In the genomic region with DNA sequence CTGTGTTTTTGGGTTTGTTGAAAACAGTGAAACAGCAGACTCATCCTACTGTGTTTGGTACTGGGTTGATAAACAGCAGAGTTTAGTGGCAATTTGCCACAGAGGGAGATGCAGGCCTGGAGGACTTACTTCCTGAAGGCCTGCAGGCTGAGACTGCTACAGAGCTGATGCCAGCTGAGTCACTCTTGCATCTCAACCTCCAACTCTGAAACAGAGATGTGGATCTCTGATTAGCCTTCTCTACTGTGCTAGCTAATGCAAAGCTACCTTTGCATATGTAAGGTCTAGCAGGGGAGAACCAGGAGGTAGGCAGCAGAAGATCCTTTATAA, we compare ENCODE assay signal across 8 cellular contexts. TPM values are rescaled to one million over a fixed set of nuclear protein-coding genes. Genes with fewer than 3 reads are reported as not detected.
DNase-seq lines count a peak whose midpoint lies in the region; ATAC-seq and TF ChIP-seq lines count a peak whose summit lies in the region.

No MANE protein-coding gene starts in this region.

- peaks cover 5% of the 10 kb centered on the region for H3K36me3 Mint-ChIP-seq in T-helper 17 cell (ENCODE audit: low read depth)
- no peaks in the 10 kb centered on the region for H3K36me3 Mint-ChIP-seq in osteocyte (ENCODE audit: unreplicated experiment)
- H3K36me3 Mint-ChIP-seq in stimulated activated memory B cell treated with anti-CD40 and anti-IgM and Interleukin-4, amounts not matched to agents 10 μg/mL and 1 μg/mL and 100 μg/mL, for 72 hours = peaks cover 7% of the 10 kb centered on the region

- peak; percentile 52 for DNase-seq in Ammon's horn (ENCODE audit: low spot score)
- peak; percentile 91 for DNase-seq in HCEC 1CT
- no peak for DNase-seq in T-helper 17 cell
- DNase-seq in germinal center (ENCODE audit: low spot score) = peak; percentile 48
- no peak for DNase-seq in stimulated activated naive CD8-positive, alpha-beta T cell treated with anti-CD3 and anti-CD28 coated beads, Interleukin-15, amount 100 ng/mL, for 72 hours
- DNase-seq in osteocyte (ENCODE audit: extremely low spot score, unreplicated experiment) = no peak

- no peaks in the 10 kb centered on the region for H3K9me3 ChIP-seq in T-helper 17 cell (ENCODE audit: control insufficient read depth, low read length, poor library complexity, severe bottlenecking)

- ATAC-seq in T-helper 17 cell = peak; percentile 56
- ATAC-seq in stimulated activated naive CD8-positive, alpha-beta T cell treated with anti-CD3 and anti-CD28 coated beads, Interleukin-15, amount 100 ng/mL, for 72 hours = peak; percentile 63
- ATAC-seq in stimulated activated memory B cell treated with anti-CD40 and anti-IgM and Interleukin-4, amounts not matched to agents 10 μg/mL and 1 μg/mL and 100 μg/mL, for 72 hours = no peak
- no peak for ATAC-seq in GM21737 (IDR thresholded peaks at IDR 0.05; ENCODE audit: unreplicated experiment)

- H3K9me3 Mint-ChIP-seq in stimulated activated naive CD8-positive, alpha-beta T cell treated with anti-CD3 and anti-CD28 coated beads, Interleukin-15, amount 100 ng/mL, for 72 hours = no peaks in the 10 kb centered on the region
- no peaks in the 10 kb centered on the region for H3K9me3 Mint-ChIP-seq in osteocyte (ENCODE audit: unreplicated experiment)
- no peaks in the 10 kb centered on the region for H3K9me3 Mint-ChIP-seq in stimulated activated memory B cell treated with anti-CD40 and anti-IgM and Interleukin-4, amounts not matched to agents 10 μg/mL and 1 μg/mL and 100 μg/mL, for 72 hours

- peaks cover under 1% of the 10 kb centered on the region for H3K4me1 Mint-ChIP-seq in T-helper 17 cell
- no peaks in the 10 kb centered on the region for H3K4me1 Mint-ChIP-seq in stimulated activated naive CD8-positive, alpha-beta T cell treated with anti-CD3 and anti-CD28 coated beads, Interleukin-15, amount 100 ng/mL, for 72 hours
- H3K4me1 Mint-ChIP-seq in osteocyte (ENCODE audit: unreplicated experiment) = no peaks in the 10 kb centered on the region
- peaks cover 2% of the 10 kb centered on the region for H3K4me1 Mint-ChIP-seq in stimulated activated memory B cell treated with anti-CD40 and anti-IgM and Interleukin-4, amounts not matched to agents 10 μg/mL and 1 μg/mL and 100 μg/mL, for 72 hours

- H3K27me3 Mint-ChIP-seq in T-helper 17 cell (no peaks in the 10 kb centered on the region), osteocyte (ENCODE audit: unreplicated experiment) (no peaks in the 10 kb centered on the region)
- no peaks in the 10 kb centered on the region for H3K27me3 Mint-ChIP-seq in stimulated activated naive CD8-positive, alpha-beta T cell treated with anti-CD3 and anti-CD28 coated beads, Interleukin-15, amount 100 ng/mL, for 72 hours
- H3K27me3 Mint-ChIP-seq in stimulated activated memory B cell treated with anti-CD40 and anti-IgM and Interleukin-4, amounts not matched to agents 10 μg/mL and 1 μg/mL and 100 μg/mL, for 72 hours = no peaks in the 10 kb centered on the region

- H3K27ac Mint-ChIP-seq in T-helper 17 cell (no peak overlapping the region), osteocyte (ENCODE audit: unreplicated experiment) (no peak overlapping the region)
- H3K27ac Mint-ChIP-seq in stimulated activated naive CD8-positive, alpha-beta T cell treated with anti-CD3 and anti-CD28 coated beads, Interleukin-15, amount 100 ng/mL, for 72 hours = no peak overlapping the region
- no peak overlapping the region for H3K27ac Mint-ChIP-seq in stimulated activated memory B cell treated with anti-CD40 and anti-IgM and Interleukin-4, amounts not matched to agents 10 μg/mL and 1 μg/mL and 100 μg/mL, for 72 hours

- TF ChIP-seq CTCF in osteocyte (IDR thresholded peaks at IDR 0.05) = no peak

- no peak overlapping the region for H3K4me3 Mint-ChIP-seq in T-helper 17 cell
- H3K4me3 Mint-ChIP-seq in stimulated activated naive CD8-positive, alpha-beta T cell treated with anti-CD3 and anti-CD28 coated beads, Interleukin-15, amount 100 ng/mL, for 72 hours = no peak overlapping the region
- no peak overlapping the region for H3K4me3 Mint-ChIP-seq in osteocyte (ENCODE audit: unreplicated experiment)
- H3K4me3 Mint-ChIP-seq in stimulated activated memory B cell treated with anti-CD40 and anti-IgM and Interleukin-4, amounts not matched to agents 10 μg/mL and 1 μg/mL and 100 μg/mL, for 72 hours = no peak overlapping the region

RNA-seq across cellular contexts. Expression of gene ATP5MG, which starts 14.3 kb away (rescaled TPM):
- total RNA-seq in T-helper 17 cell (100 to 1,000 TPM; 183 to 184 TPM), osteocyte (142 and 171 TPM in 2 replicates)

RNA-seq across cellular contexts. Expression of gene KMT2A, which starts 20.6 kb away (rescaled TPM):
- 100 to 1,000 TPM; 156 to 178 TPM for total RNA-seq in T-helper 17 cell
- total RNA-seq in osteocyte = 56.8 and 62.6 TPM in 2 replicates

RNA-seq across cellular contexts. Expression of gene UBE4A, which starts 56.3 kb away (rescaled TPM):
- total RNA-seq in T-helper 17 cell (10 to 100 TPM; 39.4 to 43.5 TPM), osteocyte (47.3 and 49.0 TPM in 2 replicates)

Comparison
In these comparisons a context has a peak if more than half of its experiments do, and no peak if none do; other contexts are left out.
1. DNase-seq: peak in Ammon's horn (single experiment), HCEC 1CT (single experiment) and germinal center (single experiment); none in T-helper 17 cell (0 of 3), stimulated activated naive CD8-positive, alpha-beta T cell treated with anti-CD3 and anti-CD28 coated beads, Interleukin-15, amount 100 ng/mL, for 72 hours (0 of 2) and osteocyte (single experiment).
2. ATAC-seq: peak in T-helper 17 cell (single experiment) and stimulated activated naive CD8-positive, alpha-beta T cell treated with anti-CD3 and anti-CD28 coated beads, Interleukin-15, amount 100 ng/mL, for 72 hours (single experiment); none in stimulated activated memory B cell treated with anti-CD40 and anti-IgM and Interleukin-4, amounts not matched to agents 10 μg/mL and 1 μg/mL and 100 μg/mL, for 72 hours (single experiment) and GM21737 (single experiment).